ENCODE assay signal across 1 cellular context in genomic region chr7:972670-973309, GRCh38.
TF ChIP-seq lines count a peak whose summit lies in the region.

No MANE protein-coding gene starts in this region.

TF ChIP-seq in SK-N-SH, 30 proteins besides CTCF, POLR2A, EP300 and RAD21 (continued from another document):
- TF ChIP-seq REST (IDR thresholded peaks at IDR 0.05; ENCODE audit: low read depth, low read length) (no peak), MEF2A (IDR thresholded peaks at IDR 0.05; ENCODE audit: borderline replicate concordance, low read depth) (no peak), SMC3 (IDR thresholded peaks at IDR 0.05; ENCODE audit: low read depth, low read length) (no peak), NFIC (IDR thresholded peaks at IDR 0.05; ENCODE audit: borderline replicate concordance) (no peak), CHD2 (IDR thresholded peaks at IDR 0.05; ENCODE audit: low read length, partially characterized antibody) (no peak), JUND (IDR thresholded peaks at IDR 0.05) (no peak), ELF1 (IDR thresholded peaks at IDR 0.05) (no peak)
